Comparison of ENCODE assay signal across 1 cellular context in the genomic region with DNA sequence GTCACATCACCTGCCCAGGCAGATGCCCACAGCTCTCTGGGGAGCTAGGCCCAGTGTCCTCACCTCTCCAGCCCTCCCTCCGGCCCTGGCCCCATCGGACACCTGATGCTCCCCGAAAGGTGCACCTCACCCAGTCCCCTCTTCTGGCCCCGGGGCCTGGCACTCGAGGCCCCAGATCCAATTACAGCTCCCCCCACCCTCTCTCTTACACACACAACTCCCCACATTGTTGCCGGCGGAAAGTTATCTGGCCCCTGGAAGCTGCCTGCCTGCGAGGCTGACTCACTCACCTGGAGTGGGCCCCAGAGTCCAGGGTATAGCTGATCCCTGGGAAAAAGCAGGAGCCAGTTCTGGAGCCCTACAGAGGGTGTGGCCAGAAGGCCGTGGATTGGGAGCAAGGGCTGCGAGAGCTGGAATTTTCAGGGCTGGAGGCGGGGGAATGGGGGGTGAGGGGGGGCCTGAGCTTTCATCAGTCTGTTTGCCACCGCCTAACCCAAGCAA.
TF ChIP-seq lines count a peak whose summit lies in the region.

No MANE protein-coding gene starts in this region.

TF ChIP-seq in SK-N-SH, 30 proteins besides CTCF, POLR2A, EP300 and RAD21:
- TF ChIP-seq ELF1 (IDR thresholded peaks at IDR 0.05) (no peak), SMC3 (IDR thresholded peaks at IDR 0.05; ENCODE audit: low read depth, low read length) (no peak), GABPA (IDR thresholded peaks at IDR 0.05; ENCODE audit: low read depth) (no peak), TCF12 (IDR thresholded peaks at IDR 0.05) (no peak), SIN3A (IDR thresholded peaks at IDR 0.05; ENCODE audit: borderline replicate concordance, low read depth, low read length) (no peak), RXRA (IDR thresholded peaks at IDR 0.05; ENCODE audit: borderline replicate concordance, low read depth) (no peak), RCOR1 (IDR thresholded peaks at IDR 0.05; ENCODE audit: low read length) (no peak)
- TF ChIP-seq, protein P1, sequence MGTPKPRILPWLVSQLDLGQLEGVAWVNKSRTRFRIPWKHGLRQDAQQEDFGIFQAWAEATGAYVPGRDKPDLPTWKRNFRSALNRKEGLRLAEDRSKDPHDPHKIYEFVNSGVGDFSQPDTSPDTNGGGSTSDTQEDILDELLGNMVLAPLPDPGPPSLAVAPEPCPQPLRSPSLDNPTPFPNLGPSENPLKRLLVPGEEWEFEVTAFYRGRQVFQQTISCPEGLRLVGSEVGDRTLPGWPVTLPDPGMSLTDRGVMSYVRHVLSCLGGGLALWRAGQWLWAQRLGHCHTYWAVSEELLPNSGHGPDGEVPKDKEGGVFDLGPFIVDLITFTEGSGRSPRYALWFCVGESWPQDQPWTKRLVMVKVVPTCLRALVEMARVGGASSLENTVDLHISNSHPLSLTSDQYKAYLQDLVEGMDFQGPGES (IDR thresholded peaks at IDR 0.05; ENCODE audit: low read depth, low read length), result no peak
- TF ChIP-seq, protein P2, sequence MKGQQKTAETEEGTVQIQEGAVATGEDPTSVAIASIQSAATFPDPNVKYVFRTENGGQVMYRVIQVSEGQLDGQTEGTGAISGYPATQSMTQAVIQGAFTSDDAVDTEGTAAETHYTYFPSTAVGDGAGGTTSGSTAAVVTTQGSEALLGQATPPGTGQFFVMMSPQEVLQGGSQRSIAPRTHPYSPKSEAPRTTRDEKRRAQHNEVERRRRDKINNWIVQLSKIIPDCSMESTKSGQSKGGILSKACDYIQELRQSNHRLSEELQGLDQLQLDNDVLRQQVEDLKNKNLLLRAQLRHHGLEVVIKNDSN (IDR thresholded peaks at IDR 0.05; ENCODE audit: borderline replicate concordance, low read depth), result no peak
- TF ChIP-seq, protein P3, sequence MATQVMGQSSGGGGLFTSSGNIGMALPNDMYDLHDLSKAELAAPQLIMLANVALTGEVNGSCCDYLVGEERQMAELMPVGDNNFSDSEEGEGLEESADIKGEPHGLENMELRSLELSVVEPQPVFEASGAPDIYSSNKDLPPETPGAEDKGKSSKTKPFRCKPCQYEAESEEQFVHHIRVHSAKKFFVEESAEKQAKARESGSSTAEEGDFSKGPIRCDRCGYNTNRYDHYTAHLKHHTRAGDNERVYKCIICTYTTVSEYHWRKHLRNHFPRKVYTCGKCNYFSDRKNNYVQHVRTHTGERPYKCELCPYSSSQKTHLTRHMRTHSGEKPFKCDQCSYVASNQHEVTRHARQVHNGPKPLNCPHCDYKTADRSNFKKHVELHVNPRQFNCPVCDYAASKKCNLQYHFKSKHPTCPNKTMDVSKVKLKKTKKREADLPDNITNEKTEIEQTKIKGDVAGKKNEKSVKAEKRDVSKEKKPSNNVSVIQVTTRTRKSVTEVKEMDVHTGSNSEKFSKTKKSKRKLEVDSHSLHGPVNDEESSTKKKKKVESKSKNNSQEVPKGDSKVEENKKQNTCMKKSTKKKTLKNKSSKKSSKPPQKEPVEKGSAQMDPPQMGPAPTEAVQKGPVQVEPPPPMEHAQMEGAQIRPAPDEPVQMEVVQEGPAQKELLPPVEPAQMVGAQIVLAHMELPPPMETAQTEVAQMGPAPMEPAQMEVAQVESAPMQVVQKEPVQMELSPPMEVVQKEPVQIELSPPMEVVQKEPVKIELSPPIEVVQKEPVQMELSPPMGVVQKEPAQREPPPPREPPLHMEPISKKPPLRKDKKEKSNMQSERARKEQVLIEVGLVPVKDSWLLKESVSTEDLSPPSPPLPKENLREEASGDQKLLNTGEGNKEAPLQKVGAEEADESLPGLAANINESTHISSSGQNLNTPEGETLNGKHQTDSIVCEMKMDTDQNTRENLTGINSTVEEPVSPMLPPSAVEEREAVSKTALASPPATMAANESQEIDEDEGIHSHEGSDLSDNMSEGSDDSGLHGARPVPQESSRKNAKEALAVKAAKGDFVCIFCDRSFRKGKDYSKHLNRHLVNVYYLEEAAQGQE (IDR thresholded peaks at IDR 0.05; ENCODE audit: low read depth, low read length), result no peak
